ENCODE assay signal across 1 cellular context in the genomic region with DNA sequence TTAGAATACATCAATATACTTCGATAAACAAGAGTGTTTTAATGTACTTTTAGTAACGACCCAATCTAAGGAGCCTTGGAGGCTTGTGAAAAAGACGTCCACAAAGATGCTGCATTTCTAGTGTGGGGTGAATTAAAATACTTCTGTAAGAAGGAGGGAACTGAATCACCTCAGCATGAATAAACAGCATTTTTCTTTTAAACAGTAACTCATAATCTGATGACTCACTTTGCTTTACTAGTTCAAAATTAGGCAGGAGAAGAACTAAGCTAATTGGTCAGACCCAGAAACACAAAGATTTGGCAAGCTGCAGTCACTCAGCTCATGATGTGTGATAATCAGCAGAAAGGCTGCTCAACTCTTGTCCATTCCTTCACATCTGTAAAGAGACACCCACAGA.
TF ChIP-seq lines count a peak whose summit lies in the region.

No MANE protein-coding gene starts in this region.

TF ChIP-seq in WTC11, 78 proteins besides CTCF, POLR2A, EP300 and RAD21 (continued from another document):
- TF ChIP-seq NFATC4 (CRISPR knock-in tag; IDR thresholded peaks at IDR 0.05) (no peak), NFYB (CRISPR knock-in tag; conservative IDR thresholded peaks at IDR 0.05; ENCODE audit: low read depth) (no peak), ZBTB21 (CRISPR knock-in tag; IDR thresholded peaks at IDR 0.05; ENCODE audit: borderline replicate concordance) (no peak), ZNF263 (CRISPR knock-in tag; IDR thresholded peaks at IDR 0.05; ENCODE audit: low read depth) (no peak), ZNF671 (CRISPR knock-in tag; IDR thresholded peaks at IDR 0.05) (no peak)
- TF ChIP-seq, protein P1, sequence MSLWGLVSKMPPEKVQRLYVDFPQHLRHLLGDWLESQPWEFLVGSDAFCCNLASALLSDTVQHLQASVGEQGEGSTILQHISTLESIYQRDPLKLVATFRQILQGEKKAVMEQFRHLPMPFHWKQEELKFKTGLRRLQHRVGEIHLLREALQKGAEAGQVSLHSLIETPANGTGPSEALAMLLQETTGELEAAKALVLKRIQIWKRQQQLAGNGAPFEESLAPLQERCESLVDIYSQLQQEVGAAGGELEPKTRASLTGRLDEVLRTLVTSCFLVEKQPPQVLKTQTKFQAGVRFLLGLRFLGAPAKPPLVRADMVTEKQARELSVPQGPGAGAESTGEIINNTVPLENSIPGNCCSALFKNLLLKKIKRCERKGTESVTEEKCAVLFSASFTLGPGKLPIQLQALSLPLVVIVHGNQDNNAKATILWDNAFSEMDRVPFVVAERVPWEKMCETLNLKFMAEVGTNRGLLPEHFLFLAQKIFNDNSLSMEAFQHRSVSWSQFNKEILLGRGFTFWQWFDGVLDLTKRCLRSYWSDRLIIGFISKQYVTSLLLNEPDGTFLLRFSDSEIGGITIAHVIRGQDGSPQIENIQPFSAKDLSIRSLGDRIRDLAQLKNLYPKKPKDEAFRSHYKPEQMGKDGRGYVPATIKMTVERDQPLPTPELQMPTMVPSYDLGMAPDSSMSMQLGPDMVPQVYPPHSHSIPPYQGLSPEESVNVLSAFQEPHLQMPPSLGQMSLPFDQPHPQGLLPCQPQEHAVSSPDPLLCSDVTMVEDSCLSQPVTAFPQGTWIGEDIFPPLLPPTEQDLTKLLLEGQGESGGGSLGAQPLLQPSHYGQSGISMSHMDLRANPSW (CRISPR knock-in tag; conservative IDR thresholded peaks at IDR 0.05; ENCODE audit: low read depth), result no peak
- TF ChIP-seq, protein P2, sequence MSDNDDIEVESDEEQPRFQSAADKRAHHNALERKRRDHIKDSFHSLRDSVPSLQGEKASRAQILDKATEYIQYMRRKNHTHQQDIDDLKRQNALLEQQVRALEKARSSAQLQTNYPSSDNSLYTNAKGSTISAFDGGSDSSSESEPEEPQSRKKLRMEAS (CRISPR knock-in tag; IDR thresholded peaks at IDR 0.05), result no peak
